In the genomic region with DNA sequence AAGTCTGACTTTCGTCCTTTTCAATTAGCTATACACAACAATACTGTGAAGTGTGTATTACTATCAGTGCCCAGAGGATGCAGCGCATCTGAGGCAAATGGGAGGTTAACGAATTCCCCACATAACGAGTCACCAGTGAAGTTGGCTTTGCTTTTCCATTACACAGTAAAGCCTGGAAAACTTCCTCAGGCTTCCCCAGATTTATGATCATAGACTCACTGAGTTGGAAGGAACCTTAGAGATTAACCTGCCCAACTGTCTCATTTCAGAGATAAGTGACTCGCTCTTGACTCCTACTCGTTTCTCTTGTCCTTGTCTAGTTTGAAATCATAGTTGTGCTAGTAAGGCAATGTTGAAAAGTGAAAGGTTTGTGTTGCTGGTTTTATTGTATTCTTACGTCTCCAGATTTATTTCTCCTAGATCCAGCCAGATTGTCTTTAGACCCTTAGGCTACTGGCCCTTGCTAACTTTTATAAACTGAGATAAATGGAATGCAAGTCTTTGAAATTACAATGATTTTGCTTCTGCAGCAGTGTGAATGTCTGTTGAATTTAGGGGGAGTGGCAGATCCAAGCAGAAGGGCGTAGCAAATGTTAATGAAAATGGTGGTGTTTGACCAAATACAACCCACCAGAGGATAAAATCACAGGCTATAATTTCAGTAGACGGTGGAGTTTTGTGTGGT, we compare ENCODE assay signal across 10 cellular contexts. TPM values are rescaled to one million over a fixed set of nuclear protein-coding genes. Genes with fewer than 3 reads are reported as not detected.
DNase-seq lines count a peak whose midpoint lies in the region; ATAC-seq, FAIRE-seq and TF ChIP-seq lines count a peak whose summit lies in the region.
"Had no signal": no experiment of that assay in that cellular context is flagged by ENCODE, and none has a peak within 500 bp of the region (broad histone marks: within the 10 kb centered on the region; RNA-seq: fewer than 3 reads in every experiment).

No MANE protein-coding gene starts in this region.

- no peaks in the 10 kb centered on the region for H3K27me3 ChIP-seq in vagina

- H3K4me3 ChIP-seq in AG04449 (ENCODE audit: low read depth, low read length), result no peak overlapping the region
- H3K4me3 ChIP-seq in foreskin fibroblast (ENCODE audit: low read depth in 1 of 2, low read length in 2 of 2), result peak overlapping the region in 1 of 2 donors; percentile 12
- H3K4me3 ChIP-seq in vagina, result peak overlapping the region in 1 of 2 donors; percentile 10
- H3K4me3 ChIP-seq: prostate gland had no signal

- CTCF ChIA-PET in AG04449 (lab: Yijun Ruan, JAX), result interaction anchor here (0.8 to 9.4 kb wide), 3 partner anchors 15 to 54 kb away, joined by 3 to 98 read pairs (median 5); a partner anchor contains a TSS

- intact Hi-C loops in vagina (cut with DNase I), result no loop called here

- no peak for TF ChIP-seq POLR2A in GM12891 (IDR thresholded peaks at IDR 0.05; ENCODE audit: low read depth, low read length)
- no peak for TF ChIP-seq POLR2A in vagina (IDR thresholded peaks at IDR 0.05)

- no peak for ATAC-seq in HG03432 (IDR thresholded peaks at IDR 0.05; ENCODE audit: unreplicated experiment)
- ATAC-seq in GM18517 (IDR thresholded peaks at IDR 0.05; ENCODE audit: unreplicated experiment), result no peak
- no peak for ATAC-seq in HG02885 (IDR thresholded peaks at IDR 0.05; ENCODE audit: poor library complexity, unreplicated experiment)

- POLR2A ChIA-PET in AG04449 (lab: Yijun Ruan, JAX), result no interaction called here

- DNase-seq in AG04449 (ENCODE audit: low read depth, low spot score) (peak; percentile 14), GM12891 (ENCODE audit: insufficient read length, low spot score) (no peak), RPMI7951 (ENCODE audit: low read depth) (peak; percentile 62), foreskin fibroblast (peak; percentile 43 to 64), vagina (ENCODE audit: extremely low spot score in 2 of 2) (no peak)
- DNase-seq: left cardiac atrium had no signal

- no peaks in the 10 kb centered on the region for H3K4me1 ChIP-seq in vagina
- H3K4me1 ChIP-seq: prostate gland had no signal

- peak; percentile 13 for FAIRE-seq in GM12891 (lab: Jason Lieb, UNC)

- no peaks in the 10 kb centered on the region for H3K36me3 ChIP-seq in vagina
- H3K36me3 ChIP-seq: prostate gland had no signal

- H3K27ac ChIP-seq in vagina, result no peak overlapping the region
- H3K27ac ChIP-seq: prostate gland had no signal

- no peak for TF ChIP-seq CTCF in AG04449 (IDR thresholded peaks at IDR 0.05; ENCODE audit: insufficient read depth, low read length, missing control alignments)
- no peak for TF ChIP-seq CTCF in foreskin fibroblast (IDR thresholded peaks at IDR 0.05; ENCODE audit: low read depth, low read length)
- no peak for TF ChIP-seq CTCF in vagina (IDR thresholded peaks at IDR 0.05)

- no peaks in the 10 kb centered on the region for H3K9me3 ChIP-seq in vagina
- H3K9me3 ChIP-seq: prostate gland had no signal

TF ChIP-seq in GM12891, 5 proteins besides CTCF, POLR2A, EP300 and RAD21:
- TF ChIP-seq SPI1 (IDR thresholded peaks at IDR 0.05; ENCODE audit: low read depth, low read length) (no peak), TAF1 (IDR thresholded peaks at IDR 0.05; ENCODE audit: low read depth, low read length) (no peak), POU2F2 (IDR thresholded peaks at IDR 0.05; ENCODE audit: low read depth, low read length) (no peak), POLR2AphosphoS5 (IDR thresholded peaks at IDR 0.05; ENCODE audit: low read depth, low read length) (no peak), PAX5 (IDR thresholded peaks at IDR 0.05; ENCODE audit: insufficient read depth, low read length, severe bottlenecking) (no peak)

RNA-seq across cellular contexts. Expression of a gene that starts 17.3 kb away (rescaled TPM):
- polyA plus RNA-seq in GM12891 (2012; ENCODE audit: low read depth, missing spikeins), result 11.5 TPM
- 0.39 and 0.84 TPM in 2 replicates for total RNA-seq in RPMI7951 (2014; rRNA removed; shearing (Covaris generic))
- total RNA-seq in vagina, result 58.4 TPM

Comparison
In these comparisons a context has a peak if more than half of its experiments do, and no peak if none do; other contexts are left out.
1. DNase-seq: peak in AG04449 (single experiment), RPMI7951 (single experiment) and foreskin fibroblast (2 of 2); none in GM12891 (single experiment) and vagina (0 of 2).
2. RNA of a gene that starts 17.3 kb away (total RNA-seq): 58.4 TPM in vagina (single experiment); 0.39 to 0.84 TPM in RPMI7951; every median in the first group is over 10 times any median in the second.